ENCODE assay signal across 9 cellular contexts in genomic region chr11:69674267-69674885, GRCh38. TPM values are rescaled to one million over a fixed set of nuclear protein-coding genes. Genes with fewer than 3 reads are reported as not detected.
DNase-seq lines count a peak whose midpoint lies in the region; ATAC-seq, FAIRE-seq and TF ChIP-seq lines count a peak whose summit lies in the region.
"Had no signal": no experiment of that assay in that cellular context is flagged by ENCODE, and none has a peak within 500 bp of the region (broad histone marks: within the 10 kb centered on the region; RNA-seq: fewer than 3 reads in every experiment).

No MANE protein-coding gene starts in this region.

- CTCF ChIA-PET in K562 (lab: Yijun Ruan, JAX; ENCODE audit: low intra/inter-chr PET ratio): interaction anchor here (0.6 kb wide), 1 partner anchor 573 kb away, joined by 3 read pairs; no protein-coding TSS in a partner anchor

- no peaks in the 10 kb centered on the region for H3K9me1 ChIP-seq in K562 (ENCODE audit: control insufficient read depth, insufficient read depth, low read length)

- H3K4me2 ChIP-seq in K562 (ENCODE audit: insufficient read depth, low read length): peak overlapping the region; percentile 93

- H2AFZ ChIP-seq in K562 (ENCODE audit: low read depth, low read length): peak overlapping the region; percentile 91

- TF ChIP-seq EP300 in K562 (IDR thresholded peaks at IDR 0.05; ENCODE audit: low read length): no peak

- no peak for TF ChIP-seq RAD21 in K562 (CRISPR knock-in tag; conservative IDR thresholded peaks at IDR 0.05 in 1 of 2, IDR thresholded peaks at IDR 0.05 in 1 of 2)

- DNase-seq in NCI-H146 (lab: John Stamatoyannopoulos, UW) (peak; percentile 45), NCI-H146 treated with DMSO at 0.1 percent for 48 hours (lab: John Stamatoyannopoulos, UW; ENCODE audit: unreplicated experiment) (no peak), NCI-H69 (lab: John Stamatoyannopoulos, UW) (peak; percentile 66), K562 (ENCODE audit: extremely low read depth in 1 of 4, low spot score in 3 of 4) (peak in 2 of 4 experiments; percentile 52 to 58), kidney glomerular epithelial cell (lab: John Stamatoyannopoulos, UW) (peak; percentile 7), SHP77 treated with DMSO at 0.1 percent for 48 hours (lab: John Stamatoyannopoulos, UW) (no peak)
- DNase-seq in stimulated activated naive CD8-positive, alpha-beta T cell treated with anti-CD3 and anti-CD28 coated beads, Interleukin-15, amount 100 ng/mL, for 72 hours: peak in 1 of 2 donors; percentile 5

- peaks cover 32% of the 10 kb centered on the region for H3K4me1 Mint-ChIP-seq in stimulated activated naive CD8-positive, alpha-beta T cell treated with anti-CD3 and anti-CD28 coated beads, Interleukin-15, amount 100 ng/mL, for 72 hours

- H3K4me1 ChIP-seq in K562 (replicated peaks in 1 of 2; ENCODE audit: control insufficient read depth in 2 of 2, insufficient read depth in 2 of 2, low read length in 2 of 2): peaks cover 9 to 17% of the 10 kb centered on the region in 2 experiments; a peak in 4 of 5 replicates

- peak overlapping the region; percentile 81 to 97 for H3K27ac Mint-ChIP-seq in stimulated activated naive CD8-positive, alpha-beta T cell treated with anti-CD3 and anti-CD28 coated beads, Interleukin-15, amount 100 ng/mL, for 72 hours

- peak overlapping the region; percentile 96 for H3K4me3 ChIP-seq in K562

- peak; percentile 63 for FAIRE-seq in K562 (lab: Jason Lieb, UNC)

- no peaks in the 10 kb centered on the region for H3K27me3 Mint-ChIP-seq in stimulated activated naive CD8-positive, alpha-beta T cell treated with anti-CD3 and anti-CD28 coated beads, Interleukin-15, amount 100 ng/mL, for 72 hours

- WGBS in K562 (ENCODE audit: insufficient coverage, low coverage, missing lambda C conversion rate): 4% methylated on average over 18 of the region's 18 CpGs

- BruUV-seq in K562 (replicated peaks; lab: Mats Ljungman, UMichigan): TSS peak; percentile 56

- H3K9me3 ChIP-seq in K562 (replicated peaks; ENCODE audit: control insufficient read depth, insufficient read depth, low read depth, low read length): no peaks in the 10 kb centered on the region

- ATAC-seq in K562 (peak; percentile 17), GM21423 (IDR thresholded peaks at IDR 0.05; ENCODE audit: unreplicated experiment) (no peak)
- ATAC-seq in stimulated activated naive CD8-positive, alpha-beta T cell treated with anti-CD3 and anti-CD28 coated beads, Interleukin-15, amount 100 ng/mL, for 72 hours: no peak

- peaks cover 28% of the 10 kb centered on the region for H3K79me2 ChIP-seq in K562 (ENCODE audit: control insufficient read depth, insufficient read depth, low read length)

- H3K36me3 ChIP-seq in K562 (ENCODE audit: control insufficient read depth, insufficient read depth, low read length): peaks cover 42% of the 10 kb centered on the region; the same call in 2 of the 3 replicates

- H3K9ac ChIP-seq in K562 (ENCODE audit: insufficient read depth in 1 of 2, low read depth in 2 of 2, low read length in 2 of 2): peak overlapping the region; percentile 92 to 97

- POLR2A ChIA-PET in K562 (lab: Yijun Ruan, JAX): interaction anchor here (0.6 to 1.8 kb wide), 9 partner anchors 12 to 971 kb away, joined by 3 to 10 read pairs (median 3); no protein-coding TSS in a partner anchor

- H3K27me3 ChIP-seq in K562 (ENCODE audit: control insufficient read depth in 2 of 2, insufficient read depth in 2 of 2, low read length in 2 of 2): no peaks in the 10 kb centered on the region

- peak overlapping the region; percentile 84 for H3K27ac ChIP-seq in K562 (ENCODE audit: extremely low read depth, low read depth, low read length)

- TF ChIP-seq POLR2A in K562 (conservative IDR thresholded peaks at IDR 0.05): no peak

- in situ Hi-C loops in K562 (cut with MboI): loop anchor here (5.0 to 25.0 kb wide), 3 partner anchors 567 to 1037 kb away; partner anchors contain the start of gene CPT1A

- intact Hi-C loops in K562 (cut with micrococcal nuclease): loop anchor here (5.0 kb wide), 1 partner anchor 572 kb away; no protein-coding TSS in a partner anchor

- no peak for TF ChIP-seq CTCF in K562 (IDR thresholded peaks at IDR 0.05 in 2 of 3, conservative IDR thresholded peaks at IDR 0.05 in 1 of 3; ENCODE audit: insufficient read depth in 2 of 3, low read depth in 1 of 3, low read length in 3 of 3)

- peak overlapping the region; percentile 91 to 98 for H3K4me3 Mint-ChIP-seq in stimulated activated naive CD8-positive, alpha-beta T cell treated with anti-CD3 and anti-CD28 coated beads, Interleukin-15, amount 100 ng/mL, for 72 hours

- no peaks in the 10 kb centered on the region for H3K9me3 Mint-ChIP-seq in stimulated activated naive CD8-positive, alpha-beta T cell treated with anti-CD3 and anti-CD28 coated beads, Interleukin-15, amount 100 ng/mL, for 72 hours

- 0 out of 2 replicates have a peak, but pooled peaks cover 7% of the 10 kb centered on the region for H4K20me1 ChIP-seq in K562 (replicated peaks; ENCODE audit: control insufficient read depth, insufficient read depth, low read length)

TF ChIP-seq in K562, 482 proteins besides CTCF, POLR2A, EP300 and RAD21 (continues in another document):
- 0 out of 2 replicates have a peak, but pooled peaks have one; percentile 10 for TF ChIP-seq CEBPG (CRISPR knock-in tag; IDR thresholded peaks at IDR 0.05)
- no peak for TF ChIP-seq CEBPG (tag; conservative IDR thresholded peaks at IDR 0.05 in 1 of 2, IDR thresholded peaks at IDR 0.05 in 1 of 2)
- TF ChIP-seq KAT2B (IDR thresholded peaks at IDR 0.05; ENCODE audit: low read depth, low read length): no peak
- TF ChIP-seq KDM1A (IDR thresholded peaks at IDR 0.05): no peak

RNA-seq across cellular contexts. Expression of gene LTO1, which starts 0.8 kb away (rescaled TPM):
- total RNA-seq in K562 (2011; cell fraction: chromatin; rRNA removed; ENCODE audit: low replicate concordance): 57.3 and 78.3 TPM in 2 replicates
- total RNA-seq in K562 (2011; cell fraction: nucleolus; rRNA removed): 45.9 and 51.0 TPM in 2 replicates
- total RNA-seq in K562 (2011; cell fraction: nucleoplasm; rRNA removed): 63.6 and 86.3 TPM in 2 replicates
- total RNA-seq in K562 (2014; rRNA removed) (26.0 and 27.9 TPM in 2 replicates), K562 (2014; rRNA removed; fragmentation: Illumina TruSeq; extraction: Trizol) (14.3 and 16.3 TPM in 2 replicates), K562 (2015; rRNA removed; fragmentation: Illumina TruSeq; extraction: Trizol) (18.6 and 19.1 TPM in 2 replicates), K562 (2021) (18.7 and 21.4 TPM in 2 replicates)
- polyA plus RNA-seq in K562 (2011; rRNA removed) (15.9 and 19.9 TPM in 2 replicates), K562 (2014; fragmentation: Illumina TruSeq; extraction: Trizol) (18.9 and 20.3 TPM in 2 replicates), K562 (2014; fragmentation: Nextera tagmentation; extraction: Ambion mirVana) (1 to 10 TPM; 2.6 to 3.7 TPM), K562 (2014; rRNA removed) (36.8 and 43.4 TPM in 2 replicates)
- polyA plus RNA-seq in K562 (2011; cell fraction: cytosol; rRNA removed): 22.3 and 22.4 TPM in 2 replicates
- 29.3 and 45.4 TPM in 2 replicates for polyA plus RNA-seq in K562 (2011; cell fraction: nucleus; rRNA removed)
- 15.8 and 17.4 TPM in 2 replicates for polyA plus RNA-seq in K562 (2012)
- polyA minus RNA-seq in K562 (2011; rRNA and poly(A)+ RNA removed): 13.3 and 22.2 TPM in 2 replicates
- 7.5 and 7.6 TPM in 2 replicates for polyA minus RNA-seq in K562 (2011; cell fraction: cytosol; rRNA and poly(A)+ RNA removed)
- polyA minus RNA-seq in K562 (2011; cell fraction: nucleus; rRNA and poly(A)+ RNA removed): 17.8 and 18.2 TPM in 2 replicates

RNA-seq across cellular contexts. Expression of gene FGF19, which starts 29.4 kb away (rescaled TPM):
- total RNA-seq in K562 (2011; cell fraction: chromatin; rRNA removed; ENCODE audit: low replicate concordance): not detected in 2 replicates
- total RNA-seq in K562 (2011; cell fraction: nucleolus; rRNA removed): not detected in 2 replicates
- total RNA-seq in K562 (2011; cell fraction: nucleoplasm; rRNA removed): not detected in 2 replicates
- total RNA-seq in K562 (2014; rRNA removed) (not detected in 2 replicates), K562 (2014; rRNA removed; fragmentation: Illumina TruSeq; extraction: Trizol) (not detected in 2 replicates), K562 (2015; rRNA removed; fragmentation: Illumina TruSeq; extraction: Trizol) (not detected in 2 replicates), K562 (2021) (0.07 and 0.11 TPM in 2 replicates)
- polyA plus RNA-seq in K562 (2011; rRNA removed) (not detected in 2 replicates), K562 (2014; fragmentation: Illumina TruSeq; extraction: Trizol) (not detected in 2 replicates), K562 (2014; fragmentation: Nextera tagmentation; extraction: Ambion mirVana) (not detected), K562 (2014; rRNA removed) (not detected in 2 replicates)
- polyA plus RNA-seq in K562 (2011; cell fraction: cytosol; rRNA removed): not detected in 2 replicates
- polyA plus RNA-seq in K562 (2011; cell fraction: nucleus; rRNA removed): not detected in 2 replicates
- not detected in 2 replicates for polyA plus RNA-seq in K562 (2012)
- not detected in 2 replicates for polyA minus RNA-seq in K562 (2011; rRNA and poly(A)+ RNA removed)
- not detected in 2 replicates for polyA minus RNA-seq in K562 (2011; cell fraction: cytosol; rRNA and poly(A)+ RNA removed)
- not detected in 2 replicates for polyA minus RNA-seq in K562 (2011; cell fraction: nucleus; rRNA and poly(A)+ RNA removed)
- total RNA-seq: glomerular endothelial cell had no signal

RNA-seq across cellular contexts. Expression of gene CCND1, which starts 33.4 kb away (rescaled TPM):
- 9.3 and 33.6 TPM in 2 replicates for total RNA-seq in K562 (2011; cell fraction: chromatin; rRNA removed; ENCODE audit: low replicate concordance)
- total RNA-seq in K562 (2011; cell fraction: nucleolus; rRNA removed): 22.5 and 33.2 TPM in 2 replicates
- 11.1 and 13.8 TPM in 2 replicates for total RNA-seq in K562 (2011; cell fraction: nucleoplasm; rRNA removed)
- 7.7 and 11.4 TPM in 2 replicates for total RNA-seq in K562 (2014; rRNA removed)
- total RNA-seq in K562 (2014; rRNA removed; fragmentation: Illumina TruSeq; extraction: Trizol): 3.1 TPM in 2 replicates
- total RNA-seq in K562 (2015; rRNA removed; fragmentation: Illumina TruSeq; extraction: Trizol): 2.2 and 3.8 TPM in 2 replicates
- total RNA-seq in K562 (2021): 18.9 and 23.3 TPM in 2 replicates
- polyA plus RNA-seq in K562 (2011; rRNA removed): 16.7 and 19.7 TPM in 2 replicates
- 16.2 and 30.6 TPM in 2 replicates for polyA plus RNA-seq in K562 (2011; cell fraction: cytosol; rRNA removed)
- polyA plus RNA-seq in K562 (2011; cell fraction: nucleus; rRNA removed): 20.4 and 50.8 TPM in 2 replicates
- polyA plus RNA-seq in K562 (2012): 6.0 and 6.3 TPM in 2 replicates
- 3.0 and 6.5 TPM in 2 replicates for polyA plus RNA-seq in K562 (2014; fragmentation: Illumina TruSeq; extraction: Trizol)
- under 1 TPM; 0.04 to 0.13 TPM for polyA plus RNA-seq in K562 (2014; fragmentation: Nextera tagmentation; extraction: Ambion mirVana)
- polyA plus RNA-seq in K562 (2014; rRNA removed): 6.4 and 7.5 TPM in 2 replicates
- polyA minus RNA-seq in K562 (2011; rRNA and poly(A)+ RNA removed): 10.3 and 15.0 TPM in 2 replicates
- 29.4 and 35.4 TPM in 2 replicates for polyA minus RNA-seq in K562 (2011; cell fraction: cytosol; rRNA and poly(A)+ RNA removed)
- 44.4 and 45.2 TPM in 2 replicates for polyA minus RNA-seq in K562 (2011; cell fraction: nucleus; rRNA and poly(A)+ RNA removed)

Comparison
In these comparisons a context has a peak if more than half of its experiments do, and no peak if none do; other contexts are left out.
1. DNase-seq: peak in NCI-H146 (single experiment), NCI-H69 (single experiment) and kidney glomerular epithelial cell (single experiment); none in NCI-H146 treated with DMSO at 0.1 percent for 48 hours (single experiment) and SHP77 treated with DMSO at 0.1 percent for 48 hours (single experiment).